1 cellular context compared by ENCODE assay signal in the genomic region with DNA sequence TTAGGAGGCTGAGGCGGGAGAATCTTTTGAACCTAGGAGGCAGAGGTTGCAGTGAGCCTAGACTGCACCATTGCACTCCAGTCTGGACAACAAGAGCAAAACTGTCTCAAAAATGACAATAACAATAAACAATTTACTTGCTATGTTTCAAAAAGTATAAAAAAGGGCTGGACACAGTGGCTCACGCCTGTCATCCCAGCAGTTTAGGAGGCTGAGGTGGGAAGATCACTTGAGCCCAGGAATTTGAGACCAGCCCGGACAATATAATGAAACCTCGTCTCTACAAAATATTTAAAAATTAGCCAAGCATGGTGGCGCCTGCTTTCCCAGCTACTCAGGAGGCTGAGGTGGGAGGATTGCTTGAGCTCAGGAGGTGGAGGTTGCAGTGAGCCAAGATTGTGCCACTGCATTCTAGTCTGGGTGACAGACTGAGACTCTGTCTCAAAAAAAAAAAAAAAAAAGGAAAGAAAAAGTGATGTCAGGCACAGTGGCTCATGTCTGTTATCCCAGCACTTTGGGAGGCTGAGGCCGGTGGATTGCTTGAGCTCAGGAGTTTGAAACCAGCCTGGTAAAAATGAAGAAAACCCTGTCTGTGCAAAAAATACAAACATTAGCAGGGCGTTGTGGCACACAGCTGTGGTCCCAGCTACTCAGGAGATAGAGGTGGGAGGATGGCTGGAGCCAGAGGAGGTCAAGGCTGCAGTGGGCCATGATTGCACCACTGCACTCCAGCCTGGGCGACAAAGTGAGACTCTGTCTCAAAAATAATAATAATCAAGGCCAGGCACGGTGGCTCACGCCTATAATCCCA.
TF ChIP-seq lines count a peak whose summit lies in the region.

No MANE protein-coding gene starts in this region.

TF ChIP-seq in A549, 52 proteins besides CTCF, POLR2A, EP300 and RAD21:
- peak; percentile 69 for TF ChIP-seq EHF (CRISPR knock-in tag; IDR thresholded peaks at IDR 0.05)
- peak; percentile 36; the same call in 1 of the 2 replicates for TF ChIP-seq ZNF302 (CRISPR knock-in tag; IDR thresholded peaks at IDR 0.05)
- 0 out of 2 replicates have a peak, but pooled peaks have one; percentile 3 for TF ChIP-seq TFCP2L1 (CRISPR knock-in tag; IDR thresholded peaks at IDR 0.05)
- peak; percentile 84; the same call in 1 of the 2 replicates for TF ChIP-seq ZSCAN20 (CRISPR knock-in tag; IDR thresholded peaks at IDR 0.05)
